10 cellular contexts compared by ENCODE assay signal in genomic region chr3:10173095-10173925, GRCh38. TPM values are rescaled to one million over a fixed set of nuclear protein-coding genes. Genes with fewer than 3 reads are reported as not detected.
DNase-seq lines count a peak whose midpoint lies in the region; ATAC-seq and TF ChIP-seq lines count a peak whose summit lies in the region.
"Had no signal": no experiment of that assay in that cellular context is flagged by ENCODE, and none has a peak within 500 bp of the region (broad histone marks: within the 10 kb centered on the region; RNA-seq: fewer than 3 reads in every experiment).

No MANE protein-coding gene starts in this region.

- in situ Hi-C loops in IMR-90 (cut with MboI; ENCODE audit: low sequenced_read_pairs): no loop called here

- H3K36me3 ChIP-seq in IMR-90 (ENCODE audit: control insufficient read depth, insufficient read depth, low read length) (peaks cover 7% of the 10 kb centered on the region), neuronal stem cell (replicated peaks in 1 of 2; ENCODE audit: control insufficient read depth in 2 of 2, insufficient read depth in 2 of 2, low read length in 2 of 2) (no peaks in the 10 kb centered on the region)
- H3K36me3 ChIP-seq: HAP-1 had no signal

- peak overlapping the region; percentile 93 for H2BK120ac ChIP-seq in IMR-90 (ENCODE audit: low read depth, low read length)
- no peak overlapping the region for H2BK120ac ChIP-seq in neuronal stem cell (ENCODE audit: low read depth, low read length)

- peak overlapping the region; percentile 58 for H2BK20ac ChIP-seq in IMR-90 (ENCODE audit: low read depth, low read length)

- ATAC-seq in IMR-90 (ENCODE audit: low read depth): peak; percentile 6
- ATAC-seq in HG03196 (IDR thresholded peaks at IDR 0.05; ENCODE audit: unreplicated experiment): no peak

- peak overlapping the region; percentile 56 for H3K27ac ChIP-seq in IMR-90 (ENCODE audit: insufficient read depth, low read length)
- no peak overlapping the region for H3K27ac ChIP-seq in neuronal stem cell (replicated peaks; ENCODE audit: low read length)

- H3K79me1 ChIP-seq in IMR-90 (ENCODE audit: low read depth in 1 of 2, low read length in 2 of 2) (peaks cover 24 to 50% of the 10 kb centered on the region in 2 experiments), neuronal stem cell (ENCODE audit: low read depth, low read length) (no peaks in the 10 kb centered on the region)

- H3K4me2 ChIP-seq in IMR-90 (ENCODE audit: low read depth, low read length) (peak overlapping the region; percentile 0; the same call in 1 of the 2 replicates), neuronal stem cell (ENCODE audit: insufficient read depth, low read length, poor library complexity, severe bottlenecking) (no peak overlapping the region)

- 40% methylated on average over 1 of the region's 10 CpGs; no CpG with 5 or more reads in 1 of the 2 experiments for WGBS in IMR-90 (ENCODE audit: extremely low coverage in 2 of 2, insufficient read length in 1 of 2), 2 experiments
- WGBS in neuronal stem cell (ENCODE audit: extremely low coverage in 2 of 2, insufficient read length in 2 of 2, insufficient replicate concordance in 1 of 2), 2 donors: no CpG with 5 or more reads among the region's 10 CpGs

- H3K27ac Mint-ChIP-seq in chondrocyte (ENCODE audit: unreplicated experiment): peak overlapping the region; percentile 84
- H3K27ac Mint-ChIP-seq in glutamatergic neuron (ENCODE audit: unreplicated experiment): no peak overlapping the region

- TF ChIP-seq RAD21 in IMR-90 (IDR thresholded peaks at IDR 0.05; ENCODE audit: low read length): no peak

- no peak overlapping the region for H2AK9ac ChIP-seq in IMR-90 (replicated peaks; ENCODE audit: low read depth, low read length, poor library complexity)

- H4K20me1 ChIP-seq in IMR-90 (ENCODE audit: insufficient read depth, low read length): no peaks in the 10 kb centered on the region

- 0 out of 2 replicates have a peak overlapping the region, but pooled peaks have one; percentile 37 for H4K5ac ChIP-seq in IMR-90 (ENCODE audit: low read depth, low read length)

- H4K8ac ChIP-seq in IMR-90 (ENCODE audit: low read depth in 2 of 2, low read length in 2 of 2) (peak overlapping the region in 1 of 2 experiments; percentile 78; a peak in 3 of 4 replicates), neuronal stem cell (ENCODE audit: low read depth, low read length) (no peak overlapping the region)

- H2AK5ac ChIP-seq in IMR-90 (ENCODE audit: low read depth, low read length): peak overlapping the region; percentile 59; the same call in 1 of the 2 replicates
- H2AK5ac ChIP-seq in neuronal stem cell (ENCODE audit: low read depth, low read length): no peak overlapping the region

- no peak overlapping the region for H2BK12ac ChIP-seq in neuronal stem cell (ENCODE audit: low read length)

- H3K9me1 ChIP-seq in IMR-90 (ENCODE audit: insufficient read depth, low read length): peaks cover 4% of the 10 kb centered on the region; the same call in 1 of the 2 replicates

- TF ChIP-seq POLR2A in IMR-90 (IDR thresholded peaks at IDR 0.05; ENCODE audit: low read depth, low read length): no peak

- H2BK15ac ChIP-seq in IMR-90 (ENCODE audit: low read depth, low read length): peak overlapping the region; percentile 47; the same call in 2 of the 3 replicates
- H2BK15ac ChIP-seq in neuronal stem cell (ENCODE audit: low read length): no peak overlapping the region

- H2AFZ ChIP-seq in IMR-90 (replicated peaks; ENCODE audit: low read length, poor library complexity) (no peak overlapping the region), neuronal stem cell (ENCODE audit: low read length) (peak overlapping the region; percentile 66)

- POLR2A ChIA-PET in IMR-90 (lab: Charles Lee; ENCODE audit: unreplicated experiment): interaction anchor here (0.5 kb wide), 1 partner anchor 46 kb away, joined by 3 read pairs; no protein-coding TSS in a partner anchor

- H3K23ac ChIP-seq in IMR-90 (ENCODE audit: low read depth, low read length): peak overlapping the region; percentile 72; the same call in 1 of the 2 replicates
- H3K23ac ChIP-seq in neuronal stem cell (ENCODE audit: low read depth, low read length, poor library complexity): no peak overlapping the region

- H3K4me3 ChIP-seq in IMR-90 (ENCODE audit: insufficient read depth, low read depth, low read length) (no peak overlapping the region), neuronal stem cell (ENCODE audit: low read length in 2 of 2) (no peak overlapping the region)
- H3K4me3 ChIP-seq: HAP-1 had no signal

- H3K27me3 ChIP-seq in IMR-90 (ENCODE audit: control insufficient read depth, insufficient read depth, low read length): no peaks in the 10 kb centered on the region
- no peaks in the 10 kb centered on the region for H3K27me3 ChIP-seq in neuronal stem cell (ENCODE audit: control insufficient read depth in 3 of 3, insufficient read depth in 3 of 3, low read depth in 1 of 3, low read length in 3 of 3)

- CTCF ChIA-PET in IMR-90 (lab: Yijun Ruan, JAX): interaction anchor here (1.3 to 1.9 kb wide), 2 partner anchors 13 to 227 kb away, joined by 3 to 5 read pairs; no protein-coding TSS in a partner anchor

- no TSS peak for BruUV-seq in IMR-90 (replicated peaks; lab: Mats Ljungman, UMichigan)

- H3K18ac ChIP-seq in IMR-90 (ENCODE audit: low read depth, low read length) (peak overlapping the region; percentile 51; the same call in 1 of the 2 replicates), neuronal stem cell (ENCODE audit: low read length) (no peak overlapping the region)

- H3K9ac ChIP-seq in IMR-90 (ENCODE audit: low read depth, low read length): no peak overlapping the region
- no peak overlapping the region for H3K9ac ChIP-seq in neuronal stem cell (ENCODE audit: low read depth, low read length, poor library complexity)

- H3K27me3 Mint-ChIP-seq in chondrocyte (ENCODE audit: low read depth) (no peaks in the 10 kb centered on the region), glutamatergic neuron (ENCODE audit: unreplicated experiment) (peaks cover 3% of the 10 kb centered on the region)

- no peak overlapping the region for H3K56ac ChIP-seq in IMR-90 (ENCODE audit: extremely low read depth, insufficient read depth, low read length)

- H3K4ac ChIP-seq in IMR-90 (ENCODE audit: low read depth, low read length) (peak overlapping the region; percentile 86), neuronal stem cell (ENCODE audit: low read length) (no peak overlapping the region)

- H3K14ac ChIP-seq in IMR-90 (replicated peaks; ENCODE audit: low read depth, low read length): 0 out of 2 replicates have a peak overlapping the region, but pooled peaks have one; percentile 62
- H3K14ac ChIP-seq in neuronal stem cell (ENCODE audit: low read length): no peak overlapping the region

- H3K36me3 Mint-ChIP-seq in chondrocyte (ENCODE audit: low read depth) (peaks cover 1% of the 10 kb centered on the region), glutamatergic neuron (ENCODE audit: unreplicated experiment) (peaks cover 11% of the 10 kb centered on the region)

- DNase-seq in A172 (ENCODE audit: low spot score) (peak; percentile 84), IMR-90 (peak; percentile 61), chondrocyte (ENCODE audit: low spot score) (no peak), neuronal stem cell (ENCODE audit: low spot score) (no peak), NCI-H1092 (lab: John Stamatoyannopoulos, UW) (no peak), glutamatergic neuron (no peak), pons (ENCODE audit: low spot score) (no peak)
- DNase-seq: CD4-positive, CD25-positive, alpha-beta regulatory T cell had no signal

- TF ChIP-seq CTCF in IMR-90 (conservative IDR thresholded peaks at IDR 0.05; ENCODE audit: low read depth, low read length): no peak
- TF ChIP-seq CTCF in chondrocyte (IDR thresholded peaks at IDR 0.05): no peak
- TF ChIP-seq CTCF in glutamatergic neuron (IDR thresholded peaks at IDR 0.05; ENCODE audit: partially characterized antibody, unreplicated experiment): no peak

- H2BK5ac ChIP-seq in IMR-90 (ENCODE audit: low read depth, low read length, poor library complexity, severe bottlenecking) (peak overlapping the region; percentile 63), neuronal stem cell (ENCODE audit: low read length) (no peak overlapping the region)

- H3K9me3 Mint-ChIP-seq in chondrocyte (ENCODE audit: low read depth) (peaks cover 7% of the 10 kb centered on the region), glutamatergic neuron (ENCODE audit: unreplicated experiment) (peaks cover 4% of the 10 kb centered on the region)

- no peak overlapping the region for H3K4me3 Mint-ChIP-seq in chondrocyte (ENCODE audit: unreplicated experiment)
- H3K4me3 Mint-ChIP-seq in glutamatergic neuron (ENCODE audit: unreplicated experiment): no peak overlapping the region
- H3K4me3 Mint-ChIP-seq: CD4-positive, CD25-positive, alpha-beta regulatory T cell had no signal

- intact Hi-C loops in IMR-90 (cut with micrococcal nuclease): no loop called here

- dilution Hi-C loops in IMR-90 (cut with HindIII; ENCODE audit: low sequenced_read_pairs, unreplicated experiment): no loop called here

- H3K4me1 Mint-ChIP-seq in chondrocyte (ENCODE audit: low read depth) (peaks cover 14% of the 10 kb centered on the region), glutamatergic neuron (ENCODE audit: low read depth, unreplicated experiment) (no peaks in the 10 kb centered on the region)

- no peaks in the 10 kb centered on the region for H3K9me3 ChIP-seq in IMR-90 (ENCODE audit: control insufficient read depth, insufficient read depth, low read length)
- peaks cover 2 to 7% of the 10 kb centered on the region in 2 donors for H3K9me3 ChIP-seq in neuronal stem cell (replicated peaks in 1 of 2; ENCODE audit: control insufficient read depth in 2 of 2, insufficient read depth in 1 of 2, low read depth in 1 of 2, low read length in 2 of 2)

- H4K91ac ChIP-seq in IMR-90 (ENCODE audit: insufficient read depth, low read depth, low read length): peak overlapping the region; percentile 55
- no peak overlapping the region for H4K91ac ChIP-seq in neuronal stem cell (ENCODE audit: low read depth, low read length, poor library complexity)

- H3K4me1 ChIP-seq in IMR-90 (ENCODE audit: control insufficient read depth, insufficient read depth, low read length): peaks cover 4% of the 10 kb centered on the region; the same call in 1 of the 2 replicates
- H3K4me1 ChIP-seq in neuronal stem cell (ENCODE audit: control insufficient read depth in 2 of 2, insufficient read depth in 1 of 2, low read depth in 1 of 2, low read length in 2 of 2): no peaks in the 10 kb centered on the region
- H3K4me1 ChIP-seq: HAP-1 had no signal

RNA-seq across cellular contexts. Expression of gene IRAK2, which starts 8.6 kb away (rescaled TPM):
- 5.6 and 6.4 TPM in 2 replicates for total RNA-seq in A172 (2014; rRNA removed; shearing (Covaris generic))
- total RNA-seq in IMR-90 (2012; rRNA removed) (8.1 and 8.6 TPM in 2 replicates), chondrocyte (0.63 to 1.6 TPM (median 1.6 TPM) in 3 replicates), glutamatergic neuron (ENCODE audit: unreplicated experiment) (0.20 TPM)
- 6.9 and 7.8 TPM in 2 replicates for polyA plus RNA-seq in IMR-90 (2012; rRNA removed)
- polyA plus RNA-seq in IMR-90 (2012; cell fraction: cytosol; rRNA removed): 5.1 and 6.1 TPM in 2 replicates
- 4.2 and 6.2 TPM in 2 replicates for polyA plus RNA-seq in IMR-90 (2012; cell fraction: nucleus; rRNA removed; ENCODE audit: low replicate concordance)
- polyA plus RNA-seq in neuronal stem cell (2013, experiment 1 of 2): 0.45 TPM
- polyA plus RNA-seq in neuronal stem cell (2013, experiment 2 of 2): 0.54 TPM

RNA-seq across cellular contexts. Expression of gene VHL, which starts 31.7 kb away (rescaled TPM):
- 35.1 and 42.6 TPM in 2 replicates for total RNA-seq in A172 (2014; rRNA removed; shearing (Covaris generic))
- 11.8 and 19.2 TPM in 2 replicates for total RNA-seq in IMR-90 (2012; rRNA removed)
- 8.9 and 11.7 TPM in 2 replicates for polyA plus RNA-seq in IMR-90 (2012; rRNA removed)
- 4.9 and 7.9 TPM in 2 replicates for polyA plus RNA-seq in IMR-90 (2012; cell fraction: cytosol; rRNA removed)
- polyA plus RNA-seq in IMR-90 (2012; cell fraction: nucleus; rRNA removed; ENCODE audit: low replicate concordance): 6.8 and 15.4 TPM in 2 replicates
- 31.4 to 39.1 TPM (median 38.5 TPM) in 3 replicates for total RNA-seq in chondrocyte
- polyA plus RNA-seq in neuronal stem cell (2013, experiment 1 of 2): 46.6 TPM
- 47.3 TPM for polyA plus RNA-seq in neuronal stem cell (2013, experiment 2 of 2)
- 69.2 TPM for total RNA-seq in glutamatergic neuron (ENCODE audit: unreplicated experiment)

RNA-seq across cellular contexts. Expression of gene BRK1, which starts 57.8 kb away (rescaled TPM):
- 133 and 146 TPM in 2 replicates for total RNA-seq in A172 (2014; rRNA removed; shearing (Covaris generic))
- total RNA-seq in IMR-90 (2012; rRNA removed) (81.4 and 123 TPM in 2 replicates), chondrocyte (113 to 122 TPM (median 117 TPM) in 3 replicates), glutamatergic neuron (ENCODE audit: unreplicated experiment) (126 TPM)
- polyA plus RNA-seq in IMR-90 (2012; rRNA removed): 195 and 235 TPM in 2 replicates
- polyA plus RNA-seq in IMR-90 (2012; cell fraction: cytosol; rRNA removed): 62.1 and 106 TPM in 2 replicates
- polyA plus RNA-seq in IMR-90 (2012; cell fraction: nucleus; rRNA removed; ENCODE audit: low replicate concordance): 19.3 and 61.7 TPM in 2 replicates
- polyA plus RNA-seq in neuronal stem cell (2013, experiment 1 of 2): 144 TPM
- 140 TPM for polyA plus RNA-seq in neuronal stem cell (2013, experiment 2 of 2)

Comparison
In these comparisons a context has a peak if more than half of its experiments do, and no peak if none do; other contexts are left out.
1. DNase-seq: peak in A172 (single experiment) and IMR-90 (single experiment); none in chondrocyte (single experiment), neuronal stem cell (single experiment), NCI-H1092 (single experiment), glutamatergic neuron (single experiment) and pons (single experiment).